Comparison of ENCODE assay signal across 5 cellular contexts in the genomic region with DNA sequence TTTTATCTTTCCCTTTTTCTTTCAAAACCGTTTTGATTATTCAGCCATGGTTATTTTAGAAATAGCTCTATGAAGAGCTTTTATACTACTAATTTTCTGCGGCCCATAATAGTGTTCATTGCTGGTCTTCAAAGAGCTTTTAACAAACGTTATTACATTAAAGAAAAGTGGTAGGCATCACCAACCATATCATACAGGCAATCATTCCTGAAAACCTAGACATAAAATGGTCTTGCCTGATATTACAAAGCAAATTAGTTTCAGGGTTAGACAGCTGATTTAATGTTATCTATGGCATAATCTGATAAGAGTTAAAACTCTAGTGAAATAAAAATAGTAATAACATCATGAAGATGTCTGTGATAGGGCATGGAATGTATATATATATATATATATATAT.
"Had no signal": no experiment of that assay in that cellular context is flagged by ENCODE, and none has a peak within 500 bp of the region (broad histone marks: within the 10 kb centered on the region; RNA-seq: fewer than 3 reads in every experiment).

No MANE protein-coding gene starts in this region.

- H3K4me3 ChIP-seq: K562 had no signal

- ATAC-seq: HepG2, K562 had no signal

- DNase-seq: IMR-90, KBM-7 had no signal

- H3K27ac ChIP-seq: HL-60 had no signal
